In genomic region chr7:111138196-111138569, GRCh38 we compare ENCODE assay signal across 8 cellular contexts. TPM values are rescaled to one million over a fixed set of nuclear protein-coding genes. Genes with fewer than 3 reads are reported as not detected.
DNase-seq lines count a peak whose midpoint lies in the region; ATAC-seq lines count a peak whose summit lies in the region.

No MANE protein-coding gene starts in this region.

- H3K36me3 Mint-ChIP-seq in memory B cell, result no peaks in the 10 kb centered on the region

- DNase-seq in ACHN, result peak; percentile 47
- DNase-seq in T-helper 1 cell, result peak; percentile 10 to 88 (median 16)
- DNase-seq in memory B cell (ENCODE audit: low spot score in 2 of 2), result peak; percentile 11 to 16
- DNase-seq in GF-D8 (lab: John Stamatoyannopoulos, UW), result no peak

- H3K9me3 Mint-ChIP-seq in memory B cell, result no peaks in the 10 kb centered on the region

- H3K27me3 Mint-ChIP-seq in memory B cell, result no peaks in the 10 kb centered on the region

- ATAC-seq in GM19324 (IDR thresholded peaks at IDR 0.05; ENCODE audit: low FRiP score, unreplicated experiment) (peak; percentile 88), HG03196 (IDR thresholded peaks at IDR 0.05; ENCODE audit: unreplicated experiment) (peak; percentile 99), memory B cell (ENCODE audit: low read depth) (peak; percentile 70)

- in situ Hi-C loops in ACHN (cut with HindIII; ENCODE audit: low pct_ligation_motif_present, low pct_unique_long_range_greater_than_20kb, low sequenced_read_pairs), result no loop called here

- peak overlapping the region; percentile 44 for H3K4me3 Mint-ChIP-seq in memory B cell

- H3K4me1 Mint-ChIP-seq in memory B cell, result peaks cover 10% of the 10 kb centered on the region

- H3K27ac Mint-ChIP-seq in memory B cell, result peak overlapping the region; percentile 90

- H3K27ac ChIP-seq in angular gyrus (ENCODE audit: low read depth, low read length), result peak overlapping the region; percentile 41
- peak overlapping the region; percentile 50 for H3K27ac ChIP-seq in temporal lobe (ENCODE audit: low read depth, low read length)

RNA-seq across cellular contexts. Expression of gene LRRN3, which starts 47.3 kb away (rescaled TPM):
- 87.5 TPM for total RNA-seq in temporal lobe
